In genomic region chr12:131092911-131093901, GRCh38 we compare ENCODE assay signal across 1 cellular context.
TF ChIP-seq lines count a peak whose summit lies in the region.

No MANE protein-coding gene starts in this region.

TF ChIP-seq in GM12878, 131 proteins besides CTCF, POLR2A, EP300 and RAD21 (continued from another document and continues in another):
- TF ChIP-seq USF2 (IDR thresholded peaks at IDR 0.05; ENCODE audit: borderline replicate concordance, low read depth, low read length), result no peak
- TF ChIP-seq SREBF2 (IDR thresholded peaks at IDR 0.05; ENCODE audit: low read length), result no peak
- no peak for TF ChIP-seq NR2C1 (IDR thresholded peaks at IDR 0.05)
- TF ChIP-seq ASH2L (IDR thresholded peaks at IDR 0.05; ENCODE audit: borderline replicate concordance, low read depth), result no peak
- peak; percentile 81 for TF ChIP-seq MEF2A (IDR thresholded peaks at IDR 0.05; ENCODE audit: insufficient read depth, low read depth, low read length)
- TF ChIP-seq YBX1 (IDR thresholded peaks at IDR 0.05), result peak; percentile 98
- peak; percentile 100 for TF ChIP-seq GATAD2B (conservative IDR thresholded peaks at IDR 0.05; ENCODE audit: low read depth)
- TF ChIP-seq BCLAF1 (IDR thresholded peaks at IDR 0.05), result peak; percentile 47; the same call in 1 of the 2 replicates
- TF ChIP-seq ESRRA (IDR thresholded peaks at IDR 0.05; ENCODE audit: low read length), result no peak
- TF ChIP-seq NFIC (IDR thresholded peaks at IDR 0.05; ENCODE audit: low read depth, low read length), result peak; percentile 73; the same call in 1 of the 2 replicates
- peak; percentile 69; the same call in 2 of the 3 replicates for TF ChIP-seq POU2F2 (IDR thresholded peaks at IDR 0.05; ENCODE audit: borderline replicate concordance, low read depth, low read length)
- TF ChIP-seq NFYA (IDR thresholded peaks at IDR 0.05; ENCODE audit: borderline replicate concordance, low read depth, low read length), result no peak
- TF ChIP-seq E2F8 (IDR thresholded peaks at IDR 0.05; ENCODE audit: low read depth, partially characterized antibody), result no peak
- TF ChIP-seq MAX (IDR thresholded peaks at IDR 0.05; ENCODE audit: low read depth, low read length), result no peak
- peak; percentile 70 for TF ChIP-seq LARP7 (IDR thresholded peaks at IDR 0.05)
- no peak for TF ChIP-seq ZBTB33 (IDR thresholded peaks at IDR 0.05)
- TF ChIP-seq ZZZ3 (IDR thresholded peaks at IDR 0.05; ENCODE audit: control insufficient read depth, insufficient read length, low read depth), result no peak
- TF ChIP-seq STAT1 (conservative IDR thresholded peaks at IDR 0.05), result no peak; the same call in 1 of the 2 replicates
- TF ChIP-seq SMAD1 (IDR thresholded peaks at IDR 0.05; ENCODE audit: low read depth, partially characterized antibody), result peak; percentile 87
- no peak for TF ChIP-seq ZBTB40 (IDR thresholded peaks at IDR 0.05; ENCODE audit: borderline replicate concordance)
- TF ChIP-seq TAF1 (IDR thresholded peaks at IDR 0.05; ENCODE audit: borderline replicate concordance, low read depth, low read length), result no peak
- no peak for TF ChIP-seq CBX3 (IDR thresholded peaks at IDR 0.05; ENCODE audit: borderline replicate concordance, low read depth)
- TF ChIP-seq ZNF24 (IDR thresholded peaks at IDR 0.05), result no peak; the same call in 1 of the 2 replicates
- TF ChIP-seq CBFB (IDR thresholded peaks at IDR 0.05; ENCODE audit: low read depth), result peak; percentile 94
- TF ChIP-seq ATF7 (IDR thresholded peaks at IDR 0.05; ENCODE audit: low read depth), result peak; percentile 89
- TF ChIP-seq MYB (IDR thresholded peaks at IDR 0.05; ENCODE audit: borderline replicate concordance, low read depth, low read length), result no peak
- TF ChIP-seq KAT2A (conservative IDR thresholded peaks at IDR 0.05; ENCODE audit: control insufficient read depth, low read depth, low read length), result no peak
- peak; percentile 89 to 93 for TF ChIP-seq BHLHE40 (IDR thresholded peaks at IDR 0.05; ENCODE audit: borderline replicate concordance in 1 of 2, low read depth in 2 of 2, low read length in 1 of 2)
- peak; percentile 93; the same call in 1 of the 2 replicates for TF ChIP-seq DPF2 (IDR thresholded peaks at IDR 0.05)
- peak; percentile 72 for TF ChIP-seq IRF4 (IDR thresholded peaks at IDR 0.05; ENCODE audit: low read depth, low read length)
- TF ChIP-seq PAX5 (IDR thresholded peaks at IDR 0.05; ENCODE audit: borderline replicate concordance, low read depth, low read length), result peak; percentile 83; the same call in 1 of the 2 replicates
- TF ChIP-seq HDAC2 (IDR thresholded peaks at IDR 0.05), result no peak
- 0 out of 2 replicates have a peak, but pooled peaks have one; percentile 59 for TF ChIP-seq FOXM1 (IDR thresholded peaks at IDR 0.05; ENCODE audit: low read depth, low read length)
- peak; percentile 42; the same call in 1 of the 2 replicates for TF ChIP-seq CREB1 (IDR thresholded peaks at IDR 0.05; ENCODE audit: low read depth)
- TF ChIP-seq NR2F1 (conservative IDR thresholded peaks at IDR 0.05), result peak; percentile 92
- TF ChIP-seq ZNF207 (IDR thresholded peaks at IDR 0.05; ENCODE audit: borderline replicate concordance), result peak; percentile 53; the same call in 1 of the 2 replicates
- TF ChIP-seq PAX8 (IDR thresholded peaks at IDR 0.05), result no peak
- peak; percentile 69 for TF ChIP-seq RELA (IDR thresholded peaks at IDR 0.05; ENCODE audit: borderline replicate concordance, partially characterized antibody)
- TF ChIP-seq PKNOX1 (IDR thresholded peaks at IDR 0.05), result peak; percentile 46
- no peak for TF ChIP-seq EZH2 (IDR thresholded peaks at IDR 0.05; ENCODE audit: borderline replicate concordance, control insufficient read depth, low read depth, low read length)
- no peak for TF ChIP-seq E4F1 (IDR thresholded peaks at IDR 0.05; ENCODE audit: borderline replicate concordance, partially characterized antibody)
- TF ChIP-seq SP1 (IDR thresholded peaks at IDR 0.05; ENCODE audit: low read depth, low read length), result peak; percentile 51
- peak; percentile 83; the same call in 1 of the 2 replicates for TF ChIP-seq RELB (IDR thresholded peaks at IDR 0.05; ENCODE audit: low read depth)
